In the genomic region with DNA sequence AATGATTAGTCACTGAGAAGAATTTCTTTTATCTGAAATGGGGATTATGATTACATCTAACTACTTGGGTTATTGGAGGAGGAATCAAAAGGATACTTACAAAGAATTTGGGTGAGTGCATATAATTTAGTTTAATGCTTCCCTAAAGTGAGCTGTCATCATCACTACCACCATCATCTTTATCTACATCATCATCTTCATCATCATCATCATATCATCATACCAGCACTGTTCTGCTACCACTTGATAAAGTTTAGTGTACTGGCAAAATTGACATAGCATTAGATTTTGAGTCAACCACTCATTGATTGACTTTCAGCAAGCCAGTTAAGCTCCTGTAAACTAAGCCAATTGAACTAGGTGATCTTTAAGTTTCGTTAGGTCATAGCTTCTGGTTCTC, we compare ENCODE assay signal across 2 cellular contexts.
TF ChIP-seq lines count a peak whose summit lies in the region.

No MANE protein-coding gene starts in this region.

TF ChIP-seq in HepG2, 621 proteins besides CTCF, POLR2A, EP300 and RAD21 (continued from another document):
- TF ChIP-seq, protein P1, sequence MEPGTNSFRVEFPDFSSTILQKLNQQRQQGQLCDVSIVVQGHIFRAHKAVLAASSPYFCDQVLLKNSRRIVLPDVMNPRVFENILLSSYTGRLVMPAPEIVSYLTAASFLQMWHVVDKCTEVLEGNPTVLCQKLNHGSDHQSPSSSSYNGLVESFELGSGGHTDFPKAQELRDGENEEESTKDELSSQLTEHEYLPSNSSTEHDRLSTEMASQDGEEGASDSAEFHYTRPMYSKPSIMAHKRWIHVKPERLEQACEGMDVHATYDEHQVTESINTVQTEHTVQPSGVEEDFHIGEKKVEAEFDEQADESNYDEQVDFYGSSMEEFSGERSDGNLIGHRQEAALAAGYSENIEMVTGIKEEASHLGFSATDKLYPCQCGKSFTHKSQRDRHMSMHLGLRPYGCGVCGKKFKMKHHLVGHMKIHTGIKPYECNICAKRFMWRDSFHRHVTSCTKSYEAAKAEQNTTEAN (CRISPR knock-in tag; conservative IDR thresholded peaks at IDR 0.05), result no peak
- no peak for TF ChIP-seq ZFYVE20 (CRISPR knock-in tag; IDR thresholded peaks at IDR 0.05; ENCODE audit: borderline replicate concordance, low read depth)
- TF ChIP-seq HMG20A (CRISPR knock-in tag; IDR thresholded peaks at IDR 0.05; ENCODE audit: borderline replicate concordance), result no peak
- no peak for TF ChIP-seq TEAD3 (CRISPR knock-in tag; optimal IDR thresholded peaks at IDR 0.05; ENCODE audit: borderline replicate concordance)
- TF ChIP-seq CREB1 (IDR thresholded peaks at IDR 0.05), result peak; percentile 66
- TF ChIP-seq CREB1 (CRISPR knock-in tag; IDR thresholded peaks at IDR 0.05), result no peak
- no peak for TF ChIP-seq AGO1 (IDR thresholded peaks at IDR 0.05; ENCODE audit: low read depth, low read length, poor library complexity, severe bottlenecking)
TF ChIP-seq in HepG2: peak in this region for 1.

TF ChIP-seq in HEK293, 187 proteins besides CTCF, POLR2A, EP300 and RAD21 (continued from another document):
- no peak for TF ChIP-seq ZNF292 (tag by site-specific recombination; IDR thresholded peaks at IDR 0.05; ENCODE audit: borderline replicate concordance, low read depth)
